Comparison of ENCODE assay signal across 1 cellular context in genomic region chr22:45671783-45672563, GRCh38.
TF ChIP-seq lines count a peak whose summit lies in the region.

Gene ATXN10 (plus strand): TSS chr22:45671834. CDS start chr22:45672064, 230 bp downstream.

TF ChIP-seq in HepG2, 621 proteins besides CTCF, POLR2A, EP300 and RAD21 (continued from another document and continues in another):
- TF ChIP-seq ZNF142 (CRISPR knock-in tag; IDR thresholded peaks at IDR 0.05) (no peak), GLI4 (CRISPR knock-in tag; IDR thresholded peaks at IDR 0.05; ENCODE audit: borderline replicate concordance) (no peak), ZNF3 (CRISPR knock-in tag; IDR thresholded peaks at IDR 0.05) (no peak), THAP9 (CRISPR knock-in tag; IDR thresholded peaks at IDR 0.05; ENCODE audit: borderline replicate concordance) (no peak), SAP130 (CRISPR knock-in tag; IDR thresholded peaks at IDR 0.05; ENCODE audit: low read depth) (peak; percentile 82), ZNF276 (CRISPR knock-in tag; IDR thresholded peaks at IDR 0.05; ENCODE audit: low read depth) (no peak), NFRKB (IDR thresholded peaks at IDR 0.05) (no peak), SIX1 (CRISPR knock-in tag; IDR thresholded peaks at IDR 0.05; ENCODE audit: borderline replicate concordance) (no peak), MAFF (IDR thresholded peaks at IDR 0.05; ENCODE audit: low read depth, low read length) (no peak), RFXANK (CRISPR knock-in tag; IDR thresholded peaks at IDR 0.05) (0 out of 2 replicates have a peak, but pooled peaks have one; percentile 41), GMEB2 (CRISPR knock-in tag; IDR thresholded peaks at IDR 0.05; ENCODE audit: low read depth) (no peak), JUN (CRISPR knock-in tag; IDR thresholded peaks at IDR 0.05) (0 out of 2 replicates have a peak, but pooled peaks have one; percentile 6), SYNCRIP (IDR thresholded peaks at IDR 0.05; ENCODE audit: insufficient read depth, low read depth, low read length) (no peak), DR1 (CRISPR knock-in tag; IDR thresholded peaks at IDR 0.05) (no peak; the same call in 1 of the 2 replicates), ZKSCAN1 (IDR thresholded peaks at IDR 0.05; ENCODE audit: low read length) (no peak), ZNF431 (CRISPR knock-in tag; IDR thresholded peaks at IDR 0.05; ENCODE audit: borderline replicate concordance, low read depth) (0 out of 2 replicates have a peak, but pooled peaks have one; percentile 23), NFE2 (CRISPR knock-in tag; IDR thresholded peaks at IDR 0.05) (no peak), ZBTB14 (CRISPR knock-in tag; IDR thresholded peaks at IDR 0.05) (no peak), ATM (IDR thresholded peaks at IDR 0.05; ENCODE audit: borderline replicate concordance) (no peak), TARDBP (CRISPR knock-in tag; IDR thresholded peaks at IDR 0.05) (0 out of 2 replicates have a peak, but pooled peaks have one; percentile 16), ZNF777 (CRISPR knock-in tag; IDR thresholded peaks at IDR 0.05) (no peak), BCL3 (CRISPR knock-in tag; IDR thresholded peaks at IDR 0.05) (peak; percentile 80), THAP7 (CRISPR knock-in tag; IDR thresholded peaks at IDR 0.05) (peak; percentile 16; the same call in 1 of the 2 replicates), TCF7L2 (IDR thresholded peaks at IDR 0.05; ENCODE audit: low read depth, low read length) (no peak), ZNF772 (CRISPR knock-in tag; IDR thresholded peaks at IDR 0.05) (no peak; the same call in 1 of the 2 replicates), ZSCAN22 (CRISPR knock-in tag; IDR thresholded peaks at IDR 0.05) (no peak), ZHX1 (CRISPR knock-in tag; IDR thresholded peaks at IDR 0.05; ENCODE audit: low read depth) (no peak; the same call in 1 of the 2 replicates), MNT (IDR thresholded peaks at IDR 0.05) (no peak), KLF12 (CRISPR knock-in tag; IDR thresholded peaks at IDR 0.05; ENCODE audit: borderline replicate concordance) (no peak), ZNF766 (CRISPR knock-in tag; IDR thresholded peaks at IDR 0.05; ENCODE audit: borderline replicate concordance) (no peak), HES4 (CRISPR knock-in tag; IDR thresholded peaks at IDR 0.05; ENCODE audit: borderline replicate concordance) (no peak), ZKSCAN5 (CRISPR knock-in tag; IDR thresholded peaks at IDR 0.05) (no peak), ZNF7 (CRISPR knock-in tag; IDR thresholded peaks at IDR 0.05) (no peak), ZNF557 (CRISPR knock-in tag; IDR thresholded peaks at IDR 0.05) (0 out of 2 replicates have a peak, but pooled peaks have one; percentile 17), YEATS4 (CRISPR knock-in tag; IDR thresholded peaks at IDR 0.05; ENCODE audit: borderline replicate concordance) (peak; percentile 71), SNAI1 (CRISPR knock-in tag; IDR thresholded peaks at IDR 0.05; ENCODE audit: borderline replicate concordance) (no peak)
